ENCODE assay signal across 8 cellular contexts in the genomic region with DNA sequence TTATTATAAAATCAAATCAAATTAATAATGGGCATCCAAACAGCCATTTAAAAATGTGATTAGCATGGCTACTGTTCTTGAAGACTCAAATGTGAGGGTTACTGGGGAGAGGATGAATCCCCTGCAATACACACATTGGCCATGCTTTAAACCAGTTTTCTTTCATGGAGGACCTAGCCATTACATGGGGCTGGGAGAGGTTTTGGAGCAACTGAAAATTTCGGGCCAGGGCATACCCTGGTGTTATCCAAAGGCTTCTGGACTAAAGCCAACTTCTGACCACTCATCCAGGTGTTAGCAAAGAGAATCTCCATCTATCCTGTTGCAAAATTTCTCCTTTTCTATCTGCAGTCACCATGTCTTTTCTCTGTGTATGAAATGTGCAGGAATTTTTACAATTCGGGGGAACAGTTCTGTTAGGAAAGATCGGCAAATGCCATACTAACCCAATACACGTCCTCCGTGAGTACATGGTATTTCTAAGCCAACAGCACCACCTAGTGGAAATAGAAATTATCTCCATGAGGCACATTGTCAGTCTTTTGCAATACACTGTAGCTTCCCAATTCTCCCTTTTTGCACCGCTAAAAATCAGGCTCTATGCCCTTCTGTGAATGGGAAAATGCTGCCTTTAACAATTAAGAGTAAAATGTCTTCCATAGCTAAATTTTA. TPM values are rescaled to one million over a fixed set of nuclear protein-coding genes. Genes with fewer than 3 reads are reported as not detected.
A peak's percentile ranks its signal among the peaks of the same experiment; 100 is the strongest.
DNase-seq lines count a peak whose midpoint lies in the region; ATAC-seq, FAIRE-seq and TF ChIP-seq lines count a peak whose summit lies in the region.

No MANE protein-coding gene starts in this region.

- no peaks in the 10 kb centered on the region for H3K27me3 ChIP-seq in esophagus squamous epithelium
- H3K27me3 ChIP-seq in osteoblast (ENCODE audit: insufficient read depth, low read length): no peaks in the 10 kb centered on the region

- no peak for TF ChIP-seq POLR2A in esophagus squamous epithelium (IDR thresholded peaks at IDR 0.05)

- intact Hi-C loops in esophagus squamous epithelium (cut with DNase I): loop anchor here (10.0 kb wide), 1 partner anchor 434 kb away; no protein-coding TSS in a partner anchor

- H3K4me1 ChIP-seq in esophagus squamous epithelium (no peaks in the 10 kb centered on the region), osteoblast (ENCODE audit: insufficient read depth, low read length) (no peaks in the 10 kb centered on the region)

- no peaks in the 10 kb centered on the region for H3K79me2 ChIP-seq in osteoblast (ENCODE audit: insufficient read depth, low read length)

- DNase-seq in NCI-H510A treated with DMSO at 0.1 percent for 48 hours (lab: John Stamatoyannopoulos, UW) (peak; percentile 5), NCI-H510A (lab: John Stamatoyannopoulos, UW) (no peak), HTR-8/SVneo (ENCODE audit: insufficient read length, low spot score) (peak; percentile 1), SHP77 treated with DMSO at 0.1 percent for 48 hours (lab: John Stamatoyannopoulos, UW) (peak; percentile 27), esophagus squamous epithelium (lab: John Stamatoyannopoulos, UW) (no peak), osteoblast (ENCODE audit: insufficient read length, low spot score, missing footprints) (no peak), occipital lobe (lab: John Stamatoyannopoulos, UW) (no peak)

- no peak overlapping the region for H2AFZ ChIP-seq in osteoblast (ENCODE audit: low read length)

- H3K4me3 ChIP-seq in esophagus squamous epithelium (no peak overlapping the region), osteoblast (ENCODE audit: insufficient read depth, low read length) (no peak overlapping the region)

- no peak for FAIRE-seq in HTR-8/SVneo (lab: Jason Lieb, UNC)

- no peaks in the 10 kb centered on the region for H3K36me3 ChIP-seq in esophagus squamous epithelium
- no peaks in the 10 kb centered on the region for H3K36me3 ChIP-seq in osteoblast (ENCODE audit: insufficient read depth, low read length)

- no peaks in the 10 kb centered on the region for H4K20me1 ChIP-seq in osteoblast (ENCODE audit: insufficient read depth, low read length)

- WGBS in esophagus squamous epithelium, 2 donors: 24 to 33% methylated on average over 6 of the region's 6 CpGs

- no peak for ATAC-seq in GM19324 (IDR thresholded peaks at IDR 0.05; ENCODE audit: low FRiP score, unreplicated experiment)

- no peak overlapping the region for H3K4me2 ChIP-seq in osteoblast (ENCODE audit: insufficient read depth, low read length)

- TF ChIP-seq CTCF in esophagus squamous epithelium (IDR thresholded peaks at IDR 0.05) (peak in 5 of 6 experiments; percentile 36 to 68 (median 51)), osteoblast (IDR thresholded peaks at IDR 0.05; ENCODE audit: extremely low read depth, low read depth, low read length) (peak; percentile 41)

- H3K27ac ChIP-seq in esophagus squamous epithelium (no peak overlapping the region), osteoblast (ENCODE audit: low read depth, low read length) (no peak overlapping the region)

- H3K9me3 ChIP-seq in esophagus squamous epithelium (peaks cover 0 to 37% (median 12%) of the 10 kb centered on the region in 3 donors), osteoblast (ENCODE audit: low read depth, low read length) (peaks cover 5% of the 10 kb centered on the region)

RNA-seq across cellular contexts. Expression of a gene that starts 47.0 kb away (rescaled TPM):
- total RNA-seq in esophagus squamous epithelium (1 to 10 TPM; 3.3 to 6.5 (median 4.6) TPM), osteoblast (1.8 and 3.2 TPM in 2 replicates), occipital lobe (15.0 TPM)

RNA-seq across cellular contexts. Expression of a gene that starts 56.0 kb away (rescaled TPM):
- total RNA-seq in esophagus squamous epithelium (10 to 100 TPM in 1 of 4 donors, 1 to 10 TPM in 3; 5.5 to 10.3 (median 7.4) TPM), osteoblast (12.7 and 14.7 TPM in 2 replicates), occipital lobe (73.6 TPM)

Comparison
In these comparisons a context has a peak if more than half of its experiments do, and no peak if none do; other contexts are left out.
1. DNase-seq: peak in NCI-H510A treated with DMSO at 0.1 percent for 48 hours (single experiment), HTR-8/SVneo (single experiment) and SHP77 treated with DMSO at 0.1 percent for 48 hours (single experiment); none in NCI-H510A (single experiment), esophagus squamous epithelium (single experiment), osteoblast (single experiment) and occipital lobe (single experiment).